18 cellular contexts compared by ENCODE assay signal in genomic region chr11:61062181-61062955, GRCh38. TPM values are rescaled to one million over a fixed set of nuclear protein-coding genes. Genes with fewer than 3 reads are reported as not detected.
A peak's percentile ranks its signal among the peaks of the same experiment; 100 is the strongest.
DNase-seq lines count a peak whose midpoint lies in the region; ATAC-seq and TF ChIP-seq lines count a peak whose summit lies in the region.
"Had no signal": no experiment of that assay in that cellular context is flagged by ENCODE, and none has a peak within 500 bp of the region (broad histone marks: within the 10 kb centered on the region; RNA-seq: fewer than 3 reads in every experiment).

No MANE protein-coding gene starts in this region.

- ATAC-seq in naive thymus-derived CD4-positive, alpha-beta T cell, result no peak
- ATAC-seq in HG03521 (IDR thresholded peaks at IDR 0.05; ENCODE audit: unreplicated experiment), result no peak
- ATAC-seq in WTC11, result no peak
- ATAC-seq: A549 had no signal

- no peak for DNase-seq in activated CD4-positive, alpha-beta T cell treated with anti-CD3 and anti-CD28 coated beads, Interleukin-2, amount 10 ng/mL, durations not matched to agents 24 days and 14 days
- DNase-seq in activated CD4-positive, alpha-beta T cell treated with anti-CD3 and anti-CD28 coated beads for 1 hour, result no peak
- no peak for DNase-seq in MM.1S
- DNase-seq in activated T-helper 2 cell treated with anti-CD3 and anti-CD28 coated beads, Interferon-gamma antibody, Interleukin-2, Interleukin-4, amounts not matched to agents 10 μg/mL and 5 μg/mL and 100 μg/mL, durations not matched to agents 14 hours and 24 hours and 36 hours (ENCODE audit: low spot score), result no peak
- DNase-seq in naive thymus-derived CD4-positive, alpha-beta T cell, result peak in 1 of 9 donors; percentile 21
- DNase-seq in WTC11 (ENCODE audit: low spot score), result no peak
- no peak for DNase-seq in hepatocyte (ENCODE audit: low spot score)
- DNase-seq: COR-L47, IMR-90, left ventricle myocardium inferior, natural killer cell, NCI-H1092, NCI-H82, SHP77 had no signal

- intact Hi-C loops in activated CD4-positive, alpha-beta T cell treated with anti-CD3 and anti-CD28 coated beads, Interleukin-2, amount 10 ng/mL, durations not matched to agents 24 days and 14 days (cut with micrococcal nuclease), result no loop called here
- intact Hi-C loops in activated T-helper 2 cell treated with anti-CD3 and anti-CD28 coated beads, Interferon-gamma antibody, Interleukin-2, Interleukin-4, amounts not matched to agents 10 μg/mL and 5 μg/mL and 100 μg/mL, durations not matched to agents 14 hours and 24 hours and 36 hours (cut with micrococcal nuclease), result no loop called here
- intact Hi-C loops in naive thymus-derived CD4-positive, alpha-beta T cell (cut with micrococcal nuclease), result loop anchor here in 1 of 2 donors (5.0 kb wide), 1 partner anchor 40 kb away; the partner anchor contains the start of gene CD5

- peak overlapping the region; percentile 72 for H3K4me3 Mint-ChIP-seq in activated CD4-positive, alpha-beta T cell treated with anti-CD3 and anti-CD28 coated beads, Interleukin-2, amount 10 ng/mL, durations not matched to agents 24 days and 14 days
- no peak overlapping the region for H3K4me3 Mint-ChIP-seq in activated T-helper 2 cell treated with anti-CD3 and anti-CD28 coated beads, Interferon-gamma antibody, Interleukin-2, Interleukin-4, amounts not matched to agents 10 μg/mL and 5 μg/mL and 100 μg/mL, durations not matched to agents 14 hours and 24 hours and 36 hours (ENCODE audit: low read depth)
- peak overlapping the region in 7 of 10 donors; percentile 29 to 91 (median 67) for H3K4me3 Mint-ChIP-seq in naive thymus-derived CD4-positive, alpha-beta T cell
- H3K4me3 Mint-ChIP-seq in WTC11, result no peak overlapping the region
- H3K4me3 Mint-ChIP-seq: natural killer cell had no signal

- peaks cover 25% of the 10 kb centered on the region for H3F3A ChIP-seq in MM.1S (ENCODE audit: insufficient read depth, low read length)

- H3K27ac ChIP-seq in MM.1S (ENCODE audit: low read length) (peak overlapping the region; percentile 97; the same call in 1 of the 2 replicates), hepatocyte (no peak overlapping the region)
- H3K27ac ChIP-seq in naive thymus-derived CD4-positive, alpha-beta T cell (ENCODE audit: low read depth, low read length), result peak overlapping the region; percentile 59
- H3K27ac ChIP-seq: A549, left ventricle myocardium inferior, thoracic aorta had no signal

- TF ChIP-seq CTCF in MM.1S (IDR thresholded peaks at IDR 0.05; ENCODE audit: low read length) (no peak), WTC11 (IDR thresholded peaks at IDR 0.05) (no peak), hepatocyte (IDR thresholded peaks at IDR 0.05; ENCODE audit: poor library complexity) (no peak)

- H3K4me2 ChIP-seq in MM.1S (ENCODE audit: low read depth, low read length), result no peak overlapping the region
- no peak overlapping the region for H3K4me2 ChIP-seq in hepatocyte

- no peak overlapping the region for H2AFZ ChIP-seq in MM.1S (ENCODE audit: low read length)
- no peak overlapping the region for H2AFZ ChIP-seq in hepatocyte

- 0 out of 2 replicates have a peak, but pooled peaks cover 3% of the 10 kb centered on the region for H3K79me2 ChIP-seq in MM.1S (ENCODE audit: low read length)
- H3K79me2 ChIP-seq in hepatocyte, result no peaks in the 10 kb centered on the region

- H3K4me3 ChIP-seq in MM.1S (ENCODE audit: low read length) (no peak overlapping the region), hepatocyte (no peak overlapping the region)
- H3K4me3 ChIP-seq in naive thymus-derived CD4-positive, alpha-beta T cell (ENCODE audit: low read length), result no peak overlapping the region
- H3K4me3 ChIP-seq: A549, left ventricle myocardium inferior, thoracic aorta had no signal

- H3K36me3 Mint-ChIP-seq in activated CD4-positive, alpha-beta T cell treated with anti-CD3 and anti-CD28 coated beads, Interleukin-2, amount 10 ng/mL, durations not matched to agents 24 days and 14 days (ENCODE audit: low read depth), result peaks cover 70% of the 10 kb centered on the region
- peaks cover 82% of the 10 kb centered on the region for H3K36me3 Mint-ChIP-seq in activated T-helper 2 cell treated with anti-CD3 and anti-CD28 coated beads, Interferon-gamma antibody, Interleukin-2, Interleukin-4, amounts not matched to agents 10 μg/mL and 5 μg/mL and 100 μg/mL, durations not matched to agents 14 hours and 24 hours and 36 hours (ENCODE audit: low read depth)
- peaks cover 0 to 44% (median 0%) of the 10 kb centered on the region in 5 donors for H3K36me3 Mint-ChIP-seq in naive thymus-derived CD4-positive, alpha-beta T cell
- no peaks in the 10 kb centered on the region for H3K36me3 Mint-ChIP-seq in WTC11
- H3K36me3 Mint-ChIP-seq: natural killer cell had no signal

- H3K36me3 ChIP-seq in MM.1S (replicated peaks; ENCODE audit: insufficient read depth, low read length), result no peaks in the 10 kb centered on the region
- no peaks in the 10 kb centered on the region for H3K36me3 ChIP-seq in naive thymus-derived CD4-positive, alpha-beta T cell (ENCODE audit: control insufficient read depth in 2 of 3, insufficient read depth in 3 of 3, low read length in 3 of 3)
- no peaks in the 10 kb centered on the region for H3K36me3 ChIP-seq in hepatocyte (replicated peaks; ENCODE audit: insufficient read depth, low read depth)
- H3K36me3 ChIP-seq: left ventricle myocardium inferior, thoracic aorta had no signal

- H3K9ac ChIP-seq in MM.1S (ENCODE audit: low read length), result no peak overlapping the region

- H3K27ac Mint-ChIP-seq in activated CD4-positive, alpha-beta T cell treated with anti-CD3 and anti-CD28 coated beads, Interleukin-2, amount 10 ng/mL, durations not matched to agents 24 days and 14 days, result peak overlapping the region; percentile 91
- H3K27ac Mint-ChIP-seq in activated T-helper 2 cell treated with anti-CD3 and anti-CD28 coated beads, Interferon-gamma antibody, Interleukin-2, Interleukin-4, amounts not matched to agents 10 μg/mL and 5 μg/mL and 100 μg/mL, durations not matched to agents 14 hours and 24 hours and 36 hours, result peak overlapping the region; percentile 69
- peak overlapping the region; percentile 85 to 99 (median 96) for H3K27ac Mint-ChIP-seq in naive thymus-derived CD4-positive, alpha-beta T cell
- H3K27ac Mint-ChIP-seq in WTC11, result no peak overlapping the region

- H4K20me1 ChIP-seq in MM.1S (ENCODE audit: insufficient read depth, low read length) (no peaks in the 10 kb centered on the region), hepatocyte (ENCODE audit: insufficient read depth, poor library complexity, severe bottlenecking) (no peaks in the 10 kb centered on the region)

- H3K27me3 ChIP-seq in MM.1S (replicated peaks; ENCODE audit: insufficient read depth, low read length), result no peaks in the 10 kb centered on the region
- no peaks in the 10 kb centered on the region for H3K27me3 ChIP-seq in naive thymus-derived CD4-positive, alpha-beta T cell (ENCODE audit: control insufficient read depth in 2 of 2, insufficient read depth in 2 of 2, low read length in 2 of 2)
- no peaks in the 10 kb centered on the region for H3K27me3 ChIP-seq in hepatocyte

- CTCF ChIA-PET in naive thymus-derived CD4-positive, alpha-beta T cell (lab: Charles Lee), result interaction anchor here (1.0 to 5.7 kb wide), 3 partner anchors 14 to 20 kb away, joined by 4 to 30 read pairs (median 9); no protein-coding TSS in a partner anchor
- CTCF ChIA-PET in WTC11 (lab: Charles Lee), result interaction anchor here (0.9 kb wide), 1 partner anchor 11 kb away, joined by 4 read pairs; no protein-coding TSS in a partner anchor

- H3K27me3 Mint-ChIP-seq in activated CD4-positive, alpha-beta T cell treated with anti-CD3 and anti-CD28 coated beads, Interleukin-2, amount 10 ng/mL, durations not matched to agents 24 days and 14 days, result peaks cover 3% of the 10 kb centered on the region
- no peaks in the 10 kb centered on the region for H3K27me3 Mint-ChIP-seq in activated T-helper 2 cell treated with anti-CD3 and anti-CD28 coated beads, Interferon-gamma antibody, Interleukin-2, Interleukin-4, amounts not matched to agents 10 μg/mL and 5 μg/mL and 100 μg/mL, durations not matched to agents 14 hours and 24 hours and 36 hours (ENCODE audit: low read depth)
- no peaks in the 10 kb centered on the region for H3K27me3 Mint-ChIP-seq in naive thymus-derived CD4-positive, alpha-beta T cell
- no peaks in the 10 kb centered on the region for H3K27me3 Mint-ChIP-seq in WTC11 (ENCODE audit: low read depth)

- no peaks in the 10 kb centered on the region for H3K9me3 Mint-ChIP-seq in activated CD4-positive, alpha-beta T cell treated with anti-CD3 and anti-CD28 coated beads, Interleukin-2, amount 10 ng/mL, durations not matched to agents 24 days and 14 days
- no peaks in the 10 kb centered on the region for H3K9me3 Mint-ChIP-seq in activated T-helper 2 cell treated with anti-CD3 and anti-CD28 coated beads, Interferon-gamma antibody, Interleukin-2, Interleukin-4, amounts not matched to agents 10 μg/mL and 5 μg/mL and 100 μg/mL, durations not matched to agents 14 hours and 24 hours and 36 hours
- no peaks in the 10 kb centered on the region for H3K9me3 Mint-ChIP-seq in naive thymus-derived CD4-positive, alpha-beta T cell
- no peaks in the 10 kb centered on the region for H3K9me3 Mint-ChIP-seq in WTC11
- H3K9me3 Mint-ChIP-seq: natural killer cell had no signal

- POLR2A ChIA-PET in naive thymus-derived CD4-positive, alpha-beta T cell (lab: Charles Lee), result interaction anchor here (0.7 to 8.9 kb wide), 10 partner anchors 14 to 107 kb away, joined by 3 to 233 read pairs (median 4); partner anchors contain the start of gene CD6
- POLR2A ChIA-PET in WTC11 (lab: Charles Lee), result interaction anchor here (0.6 kb wide), 1 partner anchor 77 kb away, joined by 4 read pairs; no protein-coding TSS in a partner anchor

- peaks cover 69% of the 10 kb centered on the region for H3K4me1 Mint-ChIP-seq in activated CD4-positive, alpha-beta T cell treated with anti-CD3 and anti-CD28 coated beads, Interleukin-2, amount 10 ng/mL, durations not matched to agents 24 days and 14 days
- peaks cover 77% of the 10 kb centered on the region for H3K4me1 Mint-ChIP-seq in activated T-helper 2 cell treated with anti-CD3 and anti-CD28 coated beads, Interferon-gamma antibody, Interleukin-2, Interleukin-4, amounts not matched to agents 10 μg/mL and 5 μg/mL and 100 μg/mL, durations not matched to agents 14 hours and 24 hours and 36 hours (ENCODE audit: low read depth)
- H3K4me1 Mint-ChIP-seq in naive thymus-derived CD4-positive, alpha-beta T cell, result peaks cover 56 to 91% (median 85%) of the 10 kb centered on the region in 7 donors
- H3K4me1 Mint-ChIP-seq in WTC11, result 0 out of 2 replicates have a peak, but pooled peaks cover 3% of the 10 kb centered on the region

- no peaks in the 10 kb centered on the region for H3K9me2 ChIP-seq in MM.1S (replicated peaks; ENCODE audit: insufficient read depth, low read length)
- H3K9me2 ChIP-seq in hepatocyte (replicated peaks; ENCODE audit: insufficient read depth), result no peaks in the 10 kb centered on the region

- WGBS in hepatocyte (ENCODE audit: low lambda C conversion rate, missing lambda C conversion rate), result 87% methylated on average over 9 of the region's 9 CpGs

- H3K4me1 ChIP-seq in MM.1S (ENCODE audit: low read length) (peaks cover 19% of the 10 kb centered on the region), hepatocyte (ENCODE audit: insufficient read depth) (no peaks in the 10 kb centered on the region)
- H3K4me1 ChIP-seq in naive thymus-derived CD4-positive, alpha-beta T cell (ENCODE audit: control insufficient read depth in 2 of 2, insufficient read depth in 2 of 2, low read length in 2 of 2), result peaks cover 31 to 56% of the 10 kb centered on the region in 2 donors
- H3K4me1 ChIP-seq: left ventricle myocardium inferior had no signal

- H3K9me3 ChIP-seq in MM.1S (replicated peaks; ENCODE audit: insufficient read depth, low read length), result no peaks in the 10 kb centered on the region
- no peaks in the 10 kb centered on the region for H3K9me3 ChIP-seq in naive thymus-derived CD4-positive, alpha-beta T cell (ENCODE audit: control insufficient read depth in 2 of 3, low read length in 3 of 3)
- H3K9me3 ChIP-seq in hepatocyte (ENCODE audit: low read depth), result no peaks in the 10 kb centered on the region
- H3K9me3 ChIP-seq: A549, left ventricle myocardium inferior, thoracic aorta had no signal

RNA-seq across cellular contexts. Expression of gene CD5, which starts 39.9 kb away (rescaled TPM):
- total RNA-seq in activated CD4-positive, alpha-beta T cell treated with anti-CD3 and anti-CD28 coated beads, Interleukin-2, amount 10 ng/mL, durations not matched to agents 24 days and 14 days, result 368 and 385 TPM in 2 replicates
- 395 and 399 TPM in 2 replicates for total RNA-seq in activated T-helper 2 cell treated with anti-CD3 and anti-CD28 coated beads, Interferon-gamma antibody, Interleukin-2, Interleukin-4, amounts not matched to agents 10 μg/mL and 5 μg/mL and 100 μg/mL, durations not matched to agents 14 hours and 24 hours and 36 hours
- 100 to 1,000 TPM; 180 to 399 (median 224) TPM for total RNA-seq in naive thymus-derived CD4-positive, alpha-beta T cell
- polyA plus RNA-seq in naive thymus-derived CD4-positive, alpha-beta T cell, result 100 to 1,000 TPM; 217 to 371 TPM
- total RNA-seq in WTC11 (2021) (0.30 to 0.37 TPM (median 0.32 TPM) in 3 replicates), hepatocyte (not detected in 2 replicates)
- 0.06 TPM in 1 of 2 replicates, not detected in the other for polyA plus RNA-seq in hepatocyte
- total RNA-seq: IMR-90, pulmonary artery endothelial cell had no signal
- polyA plus RNA-seq: A549, IMR-90 had no signal

Comparison
In these comparisons a context has a peak if more than half of its experiments do, and no peak if none do; other contexts are left out.
1. H3K4me3 Mint-ChIP-seq: peak in activated CD4-positive, alpha-beta T cell treated with anti-CD3 and anti-CD28 coated beads, Interleukin-2, amount 10 ng/mL, durations not matched to agents 24 days and 14 days (single experiment) and naive thymus-derived CD4-positive, alpha-beta T cell (7 of 10); none in activated T-helper 2 cell treated with anti-CD3 and anti-CD28 coated beads, Interferon-gamma antibody, Interleukin-2, Interleukin-4, amounts not matched to agents 10 μg/mL and 5 μg/mL and 100 μg/mL, durations not matched to agents 14 hours and 24 hours and 36 hours (single experiment) and WTC11 (single experiment).
2. RNA of gene CD5, which starts 39.9 kb away (total RNA-seq): 395 to 399 TPM in activated T-helper 2 cell treated with anti-CD3 and anti-CD28 coated beads, Interferon-gamma antibody, Interleukin-2, Interleukin-4, amounts not matched to agents 10 μg/mL and 5 μg/mL and 100 μg/mL, durations not matched to agents 14 hours and 24 hours and 36 hours, 368 to 385 TPM in activated CD4-positive, alpha-beta T cell treated with anti-CD3 and anti-CD28 coated beads, Interleukin-2, amount 10 ng/mL, durations not matched to agents 24 days and 14 days and 180 to 399 TPM in naive thymus-derived CD4-positive, alpha-beta T cell; 0.30 to 0.37 TPM in WTC11 and not detected in hepatocyte; every median in the first group is over 100 times any median in the second.